Comparison of ENCODE assay signal across 1 cellular context in the genomic region with DNA sequence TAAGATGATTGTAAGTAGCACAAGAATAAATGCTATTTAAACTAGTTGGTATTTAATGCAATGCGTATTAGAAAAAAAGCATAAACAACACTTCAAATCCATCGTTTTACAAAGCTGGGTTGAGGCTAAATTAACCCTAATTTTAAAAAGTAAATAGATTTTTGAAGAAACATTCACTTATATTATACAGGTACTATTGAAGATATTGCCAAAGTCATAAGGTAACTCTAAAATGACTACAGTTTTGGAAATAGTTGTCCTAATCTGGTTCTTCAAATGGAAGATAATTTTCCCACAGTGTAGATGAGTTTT.
TF ChIP-seq lines count a peak whose summit lies in the region.

No MANE protein-coding gene starts in this region.

TF ChIP-seq in SK-N-SH, 30 proteins besides CTCF, POLR2A, EP300 and RAD21:
- TF ChIP-seq TCF12 (IDR thresholded peaks at IDR 0.05) (no peak), SIN3A (IDR thresholded peaks at IDR 0.05; ENCODE audit: borderline replicate concordance, low read depth, low read length) (no peak), RXRA (IDR thresholded peaks at IDR 0.05; ENCODE audit: borderline replicate concordance, low read depth) (no peak), NRF1 (IDR thresholded peaks at IDR 0.05; ENCODE audit: low read depth, low read length) (no peak), SMC3 (IDR thresholded peaks at IDR 0.05; ENCODE audit: low read depth, low read length) (no peak), RFX5 (IDR thresholded peaks at IDR 0.05; ENCODE audit: low read length) (no peak), TAF1 (IDR thresholded peaks at IDR 0.05; ENCODE audit: borderline replicate concordance, low read depth, low read length) (no peak), CHD2 (IDR thresholded peaks at IDR 0.05; ENCODE audit: low read length, partially characterized antibody) (no peak), POLR2AphosphoS5 (IDR thresholded peaks at IDR 0.05; ENCODE audit: low read depth, low read length) (no peak), RCOR1 (IDR thresholded peaks at IDR 0.05; ENCODE audit: low read length) (no peak), MXI1 (IDR thresholded peaks at IDR 0.05; ENCODE audit: low read depth, low read length) (no peak), TEAD4 (IDR thresholded peaks at IDR 0.05; ENCODE audit: borderline replicate concordance, insufficient read depth) (no peak), FOSL2 (IDR thresholded peaks at IDR 0.05; ENCODE audit: borderline replicate concordance, low read depth) (no peak)
- TF ChIP-seq, protein P1, sequence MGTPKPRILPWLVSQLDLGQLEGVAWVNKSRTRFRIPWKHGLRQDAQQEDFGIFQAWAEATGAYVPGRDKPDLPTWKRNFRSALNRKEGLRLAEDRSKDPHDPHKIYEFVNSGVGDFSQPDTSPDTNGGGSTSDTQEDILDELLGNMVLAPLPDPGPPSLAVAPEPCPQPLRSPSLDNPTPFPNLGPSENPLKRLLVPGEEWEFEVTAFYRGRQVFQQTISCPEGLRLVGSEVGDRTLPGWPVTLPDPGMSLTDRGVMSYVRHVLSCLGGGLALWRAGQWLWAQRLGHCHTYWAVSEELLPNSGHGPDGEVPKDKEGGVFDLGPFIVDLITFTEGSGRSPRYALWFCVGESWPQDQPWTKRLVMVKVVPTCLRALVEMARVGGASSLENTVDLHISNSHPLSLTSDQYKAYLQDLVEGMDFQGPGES (IDR thresholded peaks at IDR 0.05; ENCODE audit: low read depth, low read length): no peak
- TF ChIP-seq, protein P2, sequence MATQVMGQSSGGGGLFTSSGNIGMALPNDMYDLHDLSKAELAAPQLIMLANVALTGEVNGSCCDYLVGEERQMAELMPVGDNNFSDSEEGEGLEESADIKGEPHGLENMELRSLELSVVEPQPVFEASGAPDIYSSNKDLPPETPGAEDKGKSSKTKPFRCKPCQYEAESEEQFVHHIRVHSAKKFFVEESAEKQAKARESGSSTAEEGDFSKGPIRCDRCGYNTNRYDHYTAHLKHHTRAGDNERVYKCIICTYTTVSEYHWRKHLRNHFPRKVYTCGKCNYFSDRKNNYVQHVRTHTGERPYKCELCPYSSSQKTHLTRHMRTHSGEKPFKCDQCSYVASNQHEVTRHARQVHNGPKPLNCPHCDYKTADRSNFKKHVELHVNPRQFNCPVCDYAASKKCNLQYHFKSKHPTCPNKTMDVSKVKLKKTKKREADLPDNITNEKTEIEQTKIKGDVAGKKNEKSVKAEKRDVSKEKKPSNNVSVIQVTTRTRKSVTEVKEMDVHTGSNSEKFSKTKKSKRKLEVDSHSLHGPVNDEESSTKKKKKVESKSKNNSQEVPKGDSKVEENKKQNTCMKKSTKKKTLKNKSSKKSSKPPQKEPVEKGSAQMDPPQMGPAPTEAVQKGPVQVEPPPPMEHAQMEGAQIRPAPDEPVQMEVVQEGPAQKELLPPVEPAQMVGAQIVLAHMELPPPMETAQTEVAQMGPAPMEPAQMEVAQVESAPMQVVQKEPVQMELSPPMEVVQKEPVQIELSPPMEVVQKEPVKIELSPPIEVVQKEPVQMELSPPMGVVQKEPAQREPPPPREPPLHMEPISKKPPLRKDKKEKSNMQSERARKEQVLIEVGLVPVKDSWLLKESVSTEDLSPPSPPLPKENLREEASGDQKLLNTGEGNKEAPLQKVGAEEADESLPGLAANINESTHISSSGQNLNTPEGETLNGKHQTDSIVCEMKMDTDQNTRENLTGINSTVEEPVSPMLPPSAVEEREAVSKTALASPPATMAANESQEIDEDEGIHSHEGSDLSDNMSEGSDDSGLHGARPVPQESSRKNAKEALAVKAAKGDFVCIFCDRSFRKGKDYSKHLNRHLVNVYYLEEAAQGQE (IDR thresholded peaks at IDR 0.05; ENCODE audit: low read depth, low read length): no peak
- TF ChIP-seq, protein P3, sequence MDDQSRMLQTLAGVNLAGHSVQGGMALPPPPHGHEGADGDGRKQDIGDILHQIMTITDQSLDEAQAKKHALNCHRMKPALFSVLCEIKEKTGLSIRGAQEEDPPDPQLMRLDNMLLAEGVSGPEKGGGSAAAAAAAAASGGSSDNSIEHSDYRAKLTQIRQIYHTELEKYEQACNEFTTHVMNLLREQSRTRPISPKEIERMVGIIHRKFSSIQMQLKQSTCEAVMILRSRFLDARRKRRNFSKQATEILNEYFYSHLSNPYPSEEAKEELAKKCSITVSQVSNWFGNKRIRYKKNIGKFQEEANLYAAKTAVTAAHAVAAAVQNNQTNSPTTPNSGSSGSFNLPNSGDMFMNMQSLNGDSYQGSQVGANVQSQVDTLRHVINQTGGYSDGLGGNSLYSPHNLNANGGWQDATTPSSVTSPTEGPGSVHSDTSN (IDR thresholded peaks at IDR 0.05): no peak
- TF ChIP-seq, protein P4, sequence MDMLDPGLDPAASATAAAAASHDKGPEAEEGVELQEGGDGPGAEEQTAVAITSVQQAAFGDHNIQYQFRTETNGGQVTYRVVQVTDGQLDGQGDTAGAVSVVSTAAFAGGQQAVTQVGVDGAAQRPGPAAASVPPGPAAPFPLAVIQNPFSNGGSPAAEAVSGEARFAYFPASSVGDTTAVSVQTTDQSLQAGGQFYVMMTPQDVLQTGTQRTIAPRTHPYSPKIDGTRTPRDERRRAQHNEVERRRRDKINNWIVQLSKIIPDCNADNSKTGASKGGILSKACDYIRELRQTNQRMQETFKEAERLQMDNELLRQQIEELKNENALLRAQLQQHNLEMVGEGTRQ (IDR thresholded peaks at IDR 0.05; ENCODE audit: borderline replicate concordance, low read depth, low read length): no peak
- TF ChIP-seq, protein P5, sequence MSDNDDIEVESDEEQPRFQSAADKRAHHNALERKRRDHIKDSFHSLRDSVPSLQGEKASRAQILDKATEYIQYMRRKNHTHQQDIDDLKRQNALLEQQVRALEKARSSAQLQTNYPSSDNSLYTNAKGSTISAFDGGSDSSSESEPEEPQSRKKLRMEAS (IDR thresholded peaks at IDR 0.05; ENCODE audit: low read depth): no peak
